26 cellular contexts compared by ENCODE assay signal in genomic region chr9:135562235-135562745, GRCh38. TPM values are rescaled to one million over a fixed set of nuclear protein-coding genes. Genes with fewer than 3 reads are reported as not detected.
DNase-seq lines count a peak whose midpoint lies in the region; ATAC-seq, FAIRE-seq and TF ChIP-seq lines count a peak whose summit lies in the region.
"Had no signal": no experiment of that assay in that cellular context is flagged by ENCODE, and none has a peak within 500 bp of the region (broad histone marks: within the 10 kb centered on the region; RNA-seq: fewer than 3 reads in every experiment).

No MANE protein-coding gene starts in this region.

- 85 to 91% (median 87%) methylated on average over 17 of the region's 17 CpGs for WGBS in spleen, 5 donors

- H3K27me3 ChIP-seq in spleen (replicated peaks in 1 of 7) (peaks cover 0 to 71% (median 8%) of the 10 kb centered on the region in 7 donors), upper lobe of right lung (peaks cover 20% of the 10 kb centered on the region)

- no peak overlapping the region for H3K27ac ChIP-seq in spleen
- no peak overlapping the region for H3K27ac ChIP-seq in upper lobe of right lung

- no peaks in the 10 kb centered on the region for H3K36me3 ChIP-seq in spleen
- no peaks in the 10 kb centered on the region for H3K36me3 ChIP-seq in upper lobe of right lung
- H3K36me3 ChIP-seq: HAP-1 had no signal

- TF ChIP-seq POLR2A in spleen (IDR thresholded peaks at IDR 0.05) = no peak
- no peak for TF ChIP-seq POLR2A in H54 (IDR thresholded peaks at IDR 0.05; ENCODE audit: low read depth, low read length)

- intact Hi-C loops in spleen (cut with DNase I; ENCODE audit: low total_unique reads) (no loop called here), upper lobe of right lung (cut with DNase I) (no loop called here)

- FAIRE-seq in H54 (lab: Jason Lieb, UNC) = no peak
- FAIRE-seq: GM12891, GM18507, GM19239 had no signal

- ATAC-seq in left lobe of liver = no peak
- ATAC-seq in upper lobe of right lung = no peak
- no peak for ATAC-seq in HG03039 (IDR thresholded peaks at IDR 0.05; ENCODE audit: unreplicated experiment)
- no peak for ATAC-seq in GM21737 (IDR thresholded peaks at IDR 0.05; ENCODE audit: unreplicated experiment)
- ATAC-seq in HG02884 (IDR thresholded peaks at IDR 0.05; ENCODE audit: unreplicated experiment) = no peak
- ATAC-seq: GM23338 had no signal

- TF ChIP-seq CTCF in spleen (IDR thresholded peaks at IDR 0.05 in 8 of 11, conservative IDR thresholded peaks at IDR 0.05 in 3 of 11) (no peak), upper lobe of right lung (IDR thresholded peaks at IDR 0.05) (no peak)

- peak; percentile 36 for DNase-seq in left lobe of liver (ENCODE audit: low spot score)
- DNase-seq in mesenteric fat pad (ENCODE audit: low spot score) = peak; percentile 81
- DNase-seq in spleen = peak; percentile 41
- DNase-seq in upper lobe of right lung = peak; percentile 35
- no peak for DNase-seq in H54 (ENCODE audit: insufficient read length, low spot score)
- DNase-seq: C1 segment of cervical spinal cord; CD4-positive, alpha-beta memory T cell; COR-L47; DMS79 treated with DMSO at 0.1 percent for 48 hours; GF-D8; HFFc6 had no signal

- H3K9me3 ChIP-seq in spleen (no peaks in the 10 kb centered on the region), upper lobe of right lung (no peaks in the 10 kb centered on the region)
- H3K9me3 ChIP-seq: HAP-1 had no signal

- H3K4me1 ChIP-seq in spleen (no peaks in the 10 kb centered on the region), upper lobe of right lung (no peaks in the 10 kb centered on the region)
- H3K4me1 ChIP-seq: HAP-1 had no signal

- H3K4me3 ChIP-seq in spleen = no peak overlapping the region
- no peak overlapping the region for H3K4me3 ChIP-seq in upper lobe of right lung
- H3K4me3 ChIP-seq: GM23338, HAP-1 had no signal

RNA-seq across cellular contexts. Expression of gene PAEP, which starts 0.7 kb away (rescaled TPM):
- total RNA-seq in left lobe of liver = not detected
- not detected for total RNA-seq in mesenteric fat pad
- not detected for total RNA-seq in spleen
- not detected for polyA plus RNA-seq in spleen
- not detected for total RNA-seq in upper lobe of right lung
- total RNA-seq: A172; A673; CD4-positive, alpha-beta memory T cell; Daoy; G401; GM23338; HFFc6 had no signal
- polyA plus RNA-seq: BJ; CD4-positive, alpha-beta memory T cell; GM23338 had no signal

RNA-seq across cellular contexts. Expression of gene OBP2A, which starts 16.4 kb away (rescaled TPM):
- not detected for total RNA-seq in left lobe of liver
- total RNA-seq in mesenteric fat pad = not detected
- under 1 TPM in 1 of 7 donors, not detected in 6; 0.40 TPM for total RNA-seq in spleen
- not detected for polyA plus RNA-seq in spleen
- total RNA-seq in upper lobe of right lung = not detected
- total RNA-seq: A172; A673; Calu3; CD4-positive, alpha-beta memory T cell; Daoy; G401; GM23338; H4; HFFc6 had no signal
- polyA plus RNA-seq: BJ; CD4-positive, alpha-beta memory T cell; GM23338 had no signal

RNA-seq across cellular contexts. Expression of gene LCN1, which starts 41.0 kb away (rescaled TPM):
- total RNA-seq in left lobe of liver (not detected), mesenteric fat pad (2.3 TPM), spleen (not detected), upper lobe of right lung (not detected)
- under 1 TPM in 1 of 3 donors, not detected in 2; 0.09 TPM for polyA plus RNA-seq in spleen
- total RNA-seq: A673; Calu3; CD4-positive, alpha-beta memory T cell; Daoy; G401; GM23338; H4 had no signal
- polyA plus RNA-seq: BJ; CD4-positive, alpha-beta memory T cell had no signal
